30 cellular contexts compared by ENCODE assay signal in the genomic region with DNA sequence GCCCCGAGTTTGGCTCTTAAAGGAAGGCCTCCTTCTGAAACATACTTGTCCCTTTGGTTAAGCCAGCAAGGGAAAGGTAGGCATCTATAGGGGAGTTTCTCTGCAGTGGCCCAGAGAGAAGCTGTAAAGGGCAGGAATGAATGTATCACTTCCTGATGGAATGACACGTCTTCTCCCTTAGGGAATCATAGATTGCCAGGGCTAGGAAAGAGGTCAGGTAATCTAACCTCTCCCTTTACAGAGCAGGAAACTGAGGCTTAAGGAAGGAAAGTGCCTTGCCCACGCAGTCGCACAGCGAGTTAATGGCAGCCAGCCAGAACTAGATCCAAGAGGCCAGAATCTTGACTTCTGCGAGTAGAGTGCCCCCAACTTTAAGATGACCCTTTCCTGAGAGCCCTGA.
"Had no signal": no experiment of that assay in that cellular context is flagged by ENCODE, and none has a peak within 500 bp of the region (broad histone marks: within the 10 kb centered on the region; RNA-seq: fewer than 3 reads in every experiment).

No MANE protein-coding gene starts in this region.

- H3K36me3 ChIP-seq: breast epithelium had no signal

- FAIRE-seq: endometrium had no signal

- H3K4me1 Mint-ChIP-seq: brain had no signal

- H3K27me3 ChIP-seq: ascending aorta, breast epithelium, esophagus muscularis mucosa, foreskin keratinocyte, gastrocnemius medialis, heart left ventricle had no signal

- ATAC-seq: activated CD4-positive, alpha-beta T cell treated with anti-CD3 and anti-CD28 coated beads for 36 hours; activated CD8-positive, alpha-beta memory T cell treated with anti-CD3 and anti-CD28 coated beads, Interleukin-2, amount 10 ng/mL, durations not matched to agents 7 days and 5 days; activated CD8-positive, alpha-beta T cell treated with anti-CD3 and anti-CD28 coated beads, Interleukin-2, amount 10 ng/mL, durations not matched to agents 7 days and 5 days; activated naive CD4-positive, alpha-beta T cell treated with anti-CD3 and anti-CD28 coated beads, Interleukin-2, amount 50 U/mL, for 72 hours; foreskin keratinocyte; gastrocnemius medialis; heart left ventricle had no signal

- H3K27me3 Mint-ChIP-seq: activated CD4-positive, alpha-beta memory T cell treated with anti-CD3 and anti-CD28 coated beads for 36 hours; activated CD4-positive, alpha-beta T cell treated with anti-CD3 and anti-CD28 coated beads for 36 hours; activated CD4-positive, alpha-beta T cell treated with anti-CD3 and anti-CD28 coated beads, Interleukin-2, amount 10 ng/mL, durations not matched to agents 24 days and 14 days; activated CD8-positive, alpha-beta memory T cell treated with anti-CD3 and anti-CD28 coated beads, Interleukin-2, amount 10 ng/mL, durations not matched to agents 7 days and 5 days; activated naive CD4-positive, alpha-beta T cell treated with anti-CD3 and anti-CD28 coated beads, Interleukin-2, amount 10 ng/mL, durations not matched to agents 7 days and 5 days; activated naive CD8-positive, alpha-beta T cell treated with anti-CD3 and anti-CD28 coated beads, Interleukin-2, amount 10 ng/mL, durations not matched to agents 7 days and 5 days; brain; central memory CD8-positive, alpha-beta T cell had no signal

- H3K4me3 ChIP-seq: ascending aorta, breast epithelium, coronary artery, esophagus muscularis mucosa, gastrocnemius medialis, heart left ventricle had no signal

- DNase-seq: activated CD4-positive, alpha-beta memory T cell treated with anti-CD3 and anti-CD28 coated beads for 36 hours; activated CD4-positive, alpha-beta T cell treated with anti-CD3 and anti-CD28 coated beads for 36 hours; activated CD4-positive, alpha-beta T cell treated with anti-CD3 and anti-CD28 coated beads, Interleukin-2, amount 10 ng/mL, durations not matched to agents 24 days and 14 days; activated CD4-positive, CD25-positive, alpha-beta regulatory T cell; activated CD4-positive, CD25-positive, alpha-beta regulatory T cell treated with anti-CD3 and anti-CD28 coated beads, Interleukin-2, amount 50 U/mL, for 72 hours; activated CD8-positive, alpha-beta memory T cell treated with anti-CD3 and anti-CD28 coated beads, Interleukin-2, amount 10 ng/mL, durations not matched to agents 7 days and 5 days; activated CD8-positive, alpha-beta memory T cell treated with anti-CD3 and anti-CD28 coated beads, Interleukin-2, amount 50 U/mL, for 4 hours; activated CD8-positive, alpha-beta T cell treated with anti-CD3 and anti-CD28 coated beads, Interleukin-2, amount 10 ng/mL, durations not matched to agents 7 days and 5 days; activated gamma-delta T cell; activated naive CD4-positive, alpha-beta T cell; activated naive CD4-positive, alpha-beta T cell treated with anti-CD3 and anti-CD28 coated beads, Interleukin-2, amount 10 ng/mL, durations not matched to agents 7 days and 5 days; activated naive CD8-positive, alpha-beta T cell treated with anti-CD3 and anti-CD28 coated beads, Interleukin-2, amount 10 ng/mL, durations not matched to agents 7 days and 5 days; activated T-cell treated with anti-CD3 and anti-CD28 coated beads, Interleukin-2, amount 50 U/mL, for 1 hour; activated T-cell treated with anti-CD3 and anti-CD28 coated beads, Interleukin-2, amount 50 U/mL, for 48 hours; effector CD8-positive, alpha-beta T cell; erythroblast; foreskin keratinocyte; gastrocnemius medialis; glutamatergic neuron; heart left ventricle; T-helper 2 cell had no signal

- H3K27ac Mint-ChIP-seq: activated CD4-positive, alpha-beta memory T cell treated with anti-CD3 and anti-CD28 coated beads for 36 hours; activated CD4-positive, alpha-beta T cell treated with anti-CD3 and anti-CD28 coated beads for 36 hours; activated CD4-positive, alpha-beta T cell treated with anti-CD3 and anti-CD28 coated beads, Interleukin-2, amount 10 ng/mL, durations not matched to agents 24 days and 14 days; activated CD8-positive, alpha-beta memory T cell treated with anti-CD3 and anti-CD28 coated beads, Interleukin-2, amount 10 ng/mL, durations not matched to agents 7 days and 5 days; activated CD8-positive, alpha-beta T cell treated with anti-CD3 and anti-CD28 coated beads, Interleukin-2, amount 10 ng/mL, durations not matched to agents 7 days and 5 days; activated naive CD4-positive, alpha-beta T cell treated with anti-CD3 and anti-CD28 coated beads, Interleukin-2, amount 10 ng/mL, durations not matched to agents 7 days and 5 days; activated naive CD4-positive, alpha-beta T cell treated with anti-CD3 and anti-CD28 coated beads, Interleukin-2, amount 50 U/mL, for 72 hours; activated naive CD8-positive, alpha-beta T cell treated with anti-CD3 and anti-CD28 coated beads, Interleukin-2, amount 10 ng/mL, durations not matched to agents 7 days and 5 days; activated T-helper 1 cell treated with anti-CD3 and anti-CD28 coated beads, Interleukin-12 subunit alpha, Interleukin-12 subunit beta, Interleukin-2, Interleukin-4 antibody, amounts not matched to agents 30 ng/mL and 10 ng/mL and 1 ng/mL, durations not matched to agents 14 hours and 24 hours and 36 hours; brain had no signal

- H3K9me3 Mint-ChIP-seq: activated CD4-positive, alpha-beta memory T cell treated with anti-CD3 and anti-CD28 coated beads for 36 hours; activated CD4-positive, alpha-beta T cell treated with anti-CD3 and anti-CD28 coated beads, Interleukin-2, amount 10 ng/mL, durations not matched to agents 24 days and 14 days; activated naive CD4-positive, alpha-beta T cell treated with anti-CD3 and anti-CD28 coated beads, Interleukin-2, amount 10 ng/mL, durations not matched to agents 7 days and 5 days; activated naive CD4-positive, alpha-beta T cell treated with anti-CD3 and anti-CD28 coated beads, Interleukin-2, amount 50 U/mL, for 72 hours; activated naive CD8-positive, alpha-beta T cell treated with anti-CD3 and anti-CD28 coated beads, Interleukin-2, amount 10 ng/mL, durations not matched to agents 7 days and 5 days; activated T-helper 1 cell treated with anti-CD3 and anti-CD28 coated beads, Interleukin-12 subunit alpha, Interleukin-12 subunit beta, Interleukin-2, Interleukin-4 antibody, amounts not matched to agents 30 ng/mL and 10 ng/mL and 1 ng/mL, durations not matched to agents 14 hours and 24 hours and 36 hours; brain; central memory CD8-positive, alpha-beta T cell had no signal

- H3K4me3 Mint-ChIP-seq: activated CD4-positive, alpha-beta memory T cell treated with anti-CD3 and anti-CD28 coated beads for 36 hours; activated CD4-positive, alpha-beta T cell treated with anti-CD3 and anti-CD28 coated beads for 36 hours; activated CD4-positive, alpha-beta T cell treated with anti-CD3 and anti-CD28 coated beads, Interleukin-2, amount 10 ng/mL, durations not matched to agents 24 days and 14 days; activated CD8-positive, alpha-beta memory T cell treated with anti-CD3 and anti-CD28 coated beads, Interleukin-2, amount 10 ng/mL, durations not matched to agents 7 days and 5 days; activated CD8-positive, alpha-beta T cell treated with anti-CD3 and anti-CD28 coated beads, Interleukin-2, amount 10 ng/mL, durations not matched to agents 7 days and 5 days; activated naive CD4-positive, alpha-beta T cell treated with anti-CD3 and anti-CD28 coated beads, Interleukin-2, amount 10 ng/mL, durations not matched to agents 7 days and 5 days; activated naive CD8-positive, alpha-beta T cell treated with anti-CD3 and anti-CD28 coated beads, Interleukin-2, amount 10 ng/mL, durations not matched to agents 7 days and 5 days; activated T-helper 1 cell treated with anti-CD3 and anti-CD28 coated beads, Interleukin-12 subunit alpha, Interleukin-12 subunit beta, Interleukin-2, Interleukin-4 antibody, amounts not matched to agents 30 ng/mL and 10 ng/mL and 1 ng/mL, durations not matched to agents 14 hours and 24 hours and 36 hours; brain; central memory CD8-positive, alpha-beta T cell had no signal
